In genomic region chr15:70437089-70437488, GRCh38 we compare ENCODE assay signal across 1 cellular context.
TF ChIP-seq lines count a peak whose summit lies in the region.

No MANE protein-coding gene starts in this region.

TF ChIP-seq in HepG2, 621 proteins besides CTCF, POLR2A, EP300 and RAD21 (continued from another document and continues in another):
- TF ChIP-seq USF2 (IDR thresholded peaks at IDR 0.05; ENCODE audit: low read depth, low read length) (no peak), USF2 (CRISPR knock-in tag; IDR thresholded peaks at IDR 0.05; ENCODE audit: borderline replicate concordance) (peak; percentile 25; the same call in 1 of the 2 replicates), FOXP1 (IDR thresholded peaks at IDR 0.05) (no peak), FOXP1 (CRISPR knock-in tag; IDR thresholded peaks at IDR 0.05) (no peak), KDM5A (IDR thresholded peaks at IDR 0.05; ENCODE audit: borderline replicate concordance, low read length) (no peak), FOXO1 (CRISPR knock-in tag; IDR thresholded peaks at IDR 0.05) (peak; percentile 47; the same call in 1 of the 2 replicates), CBX5 (CRISPR knock-in tag; IDR thresholded peaks at IDR 0.05; ENCODE audit: borderline replicate concordance) (0 out of 2 replicates have a peak, but pooled peaks have one; percentile 25), GATAD2A (CRISPR knock-in tag; IDR thresholded peaks at IDR 0.05) (peak; percentile 20; the same call in 1 of the 2 replicates), E2F1 (CRISPR knock-in tag; IDR thresholded peaks at IDR 0.05) (peak; percentile 77), ZNF670 (CRISPR knock-in tag; IDR thresholded peaks at IDR 0.05; ENCODE audit: borderline replicate concordance) (no peak), ZNF549 (CRISPR knock-in tag; IDR thresholded peaks at IDR 0.05) (peak; percentile 96), HNF4G (IDR thresholded peaks at IDR 0.05; ENCODE audit: borderline replicate concordance, low read depth, low read length) (peak; percentile 40; the same call in 1 of the 2 replicates), HNF4G (CRISPR knock-in tag; IDR thresholded peaks at IDR 0.05; ENCODE audit: borderline replicate concordance, low read depth) (peak; percentile 39; the same call in 1 of the 2 replicates), HOMEZ (CRISPR knock-in tag; IDR thresholded peaks at IDR 0.05; ENCODE audit: low read depth) (peak; percentile 57; the same call in 1 of the 2 replicates), SPEN (CRISPR knock-in tag; IDR thresholded peaks at IDR 0.05; ENCODE audit: low read depth) (0 out of 2 replicates have a peak, but pooled peaks have one; percentile 22), ZNF678 (CRISPR knock-in tag; IDR thresholded peaks at IDR 0.05) (no peak), SOX5 (CRISPR knock-in tag; IDR thresholded peaks at IDR 0.05; ENCODE audit: borderline replicate concordance) (peak; percentile 19; the same call in 1 of the 2 replicates), RXRB (CRISPR knock-in tag; IDR thresholded peaks at IDR 0.05; ENCODE audit: borderline replicate concordance) (peak; percentile 34; the same call in 1 of the 2 replicates), GABPB1 (CRISPR knock-in tag; IDR thresholded peaks at IDR 0.05) (peak; percentile 75), HNF4A (CRISPR knock-in tag; IDR thresholded peaks at IDR 0.05) (peak; percentile 90), ZNF331 (CRISPR knock-in tag; IDR thresholded peaks at IDR 0.05) (peak; percentile 41; the same call in 1 of the 2 replicates), TFDP1 (CRISPR knock-in tag; IDR thresholded peaks at IDR 0.05; ENCODE audit: borderline replicate concordance) (peak; percentile 87; the same call in 1 of the 2 replicates), FOXP4 (CRISPR knock-in tag; IDR thresholded peaks at IDR 0.05) (peak; percentile 50; the same call in 1 of the 2 replicates), ZNF761 (CRISPR knock-in tag; conservative IDR thresholded peaks at IDR 0.05) (no peak), THRA (CRISPR knock-in tag; IDR thresholded peaks at IDR 0.05; ENCODE audit: borderline replicate concordance) (no peak), SAP130 (CRISPR knock-in tag; IDR thresholded peaks at IDR 0.05; ENCODE audit: low read depth) (peak; percentile 32; the same call in 1 of the 2 replicates), SALL1 (CRISPR knock-in tag; IDR thresholded peaks at IDR 0.05) (peak; percentile 40; the same call in 1 of the 2 replicates), MLX (CRISPR knock-in tag; IDR thresholded peaks at IDR 0.05) (0 out of 2 replicates have a peak, but pooled peaks have one; percentile 25), THYN1 (CRISPR knock-in tag; IDR thresholded peaks at IDR 0.05; ENCODE audit: borderline replicate concordance, low read depth) (no peak), FOXM1 (CRISPR knock-in tag; IDR thresholded peaks at IDR 0.05) (no peak), ARID5B (CRISPR knock-in tag; IDR thresholded peaks at IDR 0.05) (peak; percentile 59; the same call in 1 of the 2 replicates), MED1 (CRISPR knock-in tag; IDR thresholded peaks at IDR 0.05) (peak; percentile 55), ERF (CRISPR knock-in tag; IDR thresholded peaks at IDR 0.05) (0 out of 2 replicates have a peak, but pooled peaks have one; percentile 31), ZNF431 (CRISPR knock-in tag; IDR thresholded peaks at IDR 0.05; ENCODE audit: borderline replicate concordance, low read depth) (no peak), POGZ (CRISPR knock-in tag; IDR thresholded peaks at IDR 0.05) (0 out of 2 replicates have a peak, but pooled peaks have one; percentile 20), ZFP41 (CRISPR knock-in tag; IDR thresholded peaks at IDR 0.05; ENCODE audit: borderline replicate concordance) (no peak), TFAP4 (IDR thresholded peaks at IDR 0.05; ENCODE audit: borderline replicate concordance, low read depth) (peak; percentile 47; the same call in 1 of the 2 replicates), PAXIP1 (CRISPR knock-in tag; conservative IDR thresholded peaks at IDR 0.05) (peak; percentile 48), ZNF441 (CRISPR knock-in tag; IDR thresholded peaks at IDR 0.05; ENCODE audit: borderline replicate concordance) (peak; percentile 44; the same call in 1 of the 2 replicates), NFATC3 (CRISPR knock-in tag; IDR thresholded peaks at IDR 0.05) (no peak), ZBTB7B (CRISPR knock-in tag; IDR thresholded peaks at IDR 0.05) (no peak), CEBPG (CRISPR knock-in tag; IDR thresholded peaks at IDR 0.05) (no peak), MAX (IDR thresholded peaks at IDR 0.05) (peak; percentile 83)
